Comparison of ENCODE assay signal across 23 cellular contexts in genomic region chr2:72024451-72025175, GRCh38.
DNase-seq lines count a peak whose midpoint lies in the region; ATAC-seq and TF ChIP-seq lines count a peak whose summit lies in the region.
"Had no signal": no experiment of that assay in that cellular context is flagged by ENCODE, and none has a peak within 500 bp of the region (broad histone marks: within the 10 kb centered on the region; RNA-seq: fewer than 3 reads in every experiment).

No MANE protein-coding gene starts in this region.

- H3K27ac ChIP-seq in right atrium auricular region (no peak overlapping the region), WERI-Rb-1 (no peak overlapping the region), aorta (ENCODE audit: low read depth in 1 of 2, low read length in 2 of 2) (no peak overlapping the region), thyroid gland (no peak overlapping the region)
- H3K27ac ChIP-seq: hepatocyte, ovary, skin epidermis had no signal

- TF ChIP-seq POLR2A in thyroid gland (IDR thresholded peaks at IDR 0.05) = no peak

- ATAC-seq in Right ventricle myocardium superior (ENCODE audit: poor library complexity) (no peak), aorta (ENCODE audit: low FRiP score) (peak; percentile 15)
- ATAC-seq: activated CD4-positive, alpha-beta T cell treated with anti-CD3 and anti-CD28 coated beads for 36 hours; activated naive CD4-positive, alpha-beta T cell treated with anti-CD3 and anti-CD28 coated beads, Interleukin-2, amount 50 U/mL, for 72 hours; CD8-positive, alpha-beta T cell had no signal

- DNase-seq in right atrium auricular region (ENCODE audit: low spot score) (peak; percentile 40), Right ventricle myocardium superior (no peak), WERI-Rb-1 (peak; percentile 4), mesenteric fat pad (ENCODE audit: low spot score) (peak; percentile 57), aorta (peak; percentile 30 to 61), thyroid gland (no peak), NCI-H2107 (lab: John Stamatoyannopoulos, UW) (no peak)
- no peak for DNase-seq in activated CD4-positive, alpha-beta T cell treated with anti-CD3 and anti-CD28 coated beads for 4 hours
- DNase-seq: activated CD4-positive, alpha-beta T cell treated with anti-CD3 and anti-CD28 coated beads for 36 hours; activated T-cell treated with anti-CD3 and anti-CD28 coated beads, Interleukin-2, amount 50 U/mL, for 1 hour; DMS79; HCEC 1CT; naive B cell; NCI-H1694 treated with DMSO at 0.1 percent for 48 hours; NCI-H510A treated with DMSO at 0.1 percent for 48 hours; stimulated activated CD4-positive, alpha-beta T cell treated with anti-CD3 and anti-CD28 coated beads, Interleukin-4, amount 100 ng/mL, for 1 hour; SW 1271 had no signal

- intact Hi-C loops in Right ventricle myocardium superior (cut with DNase I) (no loop called here), aorta (cut with DNase I) (no loop called here), thyroid gland (cut with DNase I) (no loop called here)

- H3K4me3 ChIP-seq in right atrium auricular region (no peak overlapping the region), WERI-Rb-1 (ENCODE audit: low read depth, low read length) (no peak overlapping the region), aorta (ENCODE audit: low read length in 2 of 2) (no peak overlapping the region), thyroid gland (replicated peaks in 1 of 3) (no peak overlapping the region)
- H3K4me3 ChIP-seq: hepatocyte, lung, ovary, skin epidermis had no signal

- H3K4me1 ChIP-seq in right atrium auricular region = no peaks in the 10 kb centered on the region
- no peaks in the 10 kb centered on the region for H3K4me1 ChIP-seq in aorta (ENCODE audit: control insufficient read depth in 1 of 2, insufficient read depth in 2 of 2, low read length in 2 of 2)
- no peaks in the 10 kb centered on the region for H3K4me1 ChIP-seq in thyroid gland

- no peaks in the 10 kb centered on the region for H3K9me3 ChIP-seq in right atrium auricular region
- H3K9me3 ChIP-seq in WERI-Rb-1 (ENCODE audit: severe bottlenecking) = no peaks in the 10 kb centered on the region
- peaks cover 2% of the 10 kb centered on the region for H3K9me3 ChIP-seq in aorta (ENCODE audit: control insufficient read depth, low read length)
- H3K9me3 ChIP-seq in thyroid gland = no peaks in the 10 kb centered on the region
- H3K9me3 ChIP-seq: ovary had no signal

- no peak for TF ChIP-seq CTCF in right atrium auricular region (IDR thresholded peaks at IDR 0.05)
- no peak for TF ChIP-seq CTCF in WERI-Rb-1 (IDR thresholded peaks at IDR 0.05; ENCODE audit: low read depth, low read length)
- no peak for TF ChIP-seq CTCF in thyroid gland (IDR thresholded peaks at IDR 0.05)

- WGBS in aorta, 2 donors = 79 to 86% methylated on average over 16 of the region's 16 CpGs
- 56 to 71% methylated on average over 16 of the region's 16 CpGs for whole genome bisulfite sequencing in thyroid gland, 2 donors

- H3K27me3 ChIP-seq in right atrium auricular region = no peaks in the 10 kb centered on the region
- H3K27me3 ChIP-seq in WERI-Rb-1 (ENCODE audit: insufficient read depth, low read depth, severe bottlenecking) = no peaks in the 10 kb centered on the region
- H3K27me3 ChIP-seq in aorta (ENCODE audit: control insufficient read depth in 1 of 2, insufficient read depth in 2 of 2, low read length in 1 of 2) = no peaks in the 10 kb centered on the region
- H3K27me3 ChIP-seq in thyroid gland = no peaks in the 10 kb centered on the region
- H3K27me3 ChIP-seq: hepatocyte, ovary had no signal

- no peaks in the 10 kb centered on the region for H3K36me3 ChIP-seq in right atrium auricular region
- H3K36me3 ChIP-seq in WERI-Rb-1 = no peaks in the 10 kb centered on the region
- no peaks in the 10 kb centered on the region for H3K36me3 ChIP-seq in aorta (ENCODE audit: control insufficient read depth in 1 of 2, insufficient read depth in 2 of 2, low read length in 1 of 2)
- H3K36me3 ChIP-seq in thyroid gland = no peaks in the 10 kb centered on the region
- H3K36me3 ChIP-seq: ovary had no signal

Comparison
In these comparisons a context has a peak if more than half of its experiments do, and no peak if none do; other contexts are left out.
1. DNase-seq: peak in right atrium auricular region (single experiment), WERI-Rb-1 (single experiment), mesenteric fat pad (single experiment) and aorta (2 of 2); none in Right ventricle myocardium superior (single experiment), thyroid gland (0 of 2), activated CD4-positive, alpha-beta T cell treated with anti-CD3 and anti-CD28 coated beads for 4 hours (0 of 2) and NCI-H2107 (single experiment).